Comparison of ENCODE assay signal across 16 cellular contexts in genomic region chr15:68808091-68808490, GRCh38. TPM values are rescaled to one million over a fixed set of nuclear protein-coding genes. Genes with fewer than 3 reads are reported as not detected.
DNase-seq lines count a peak whose midpoint lies in the region; TF ChIP-seq lines count a peak whose summit lies in the region.
"Had no signal": no experiment of that assay in that cellular context is flagged by ENCODE, and none has a peak within 500 bp of the region (broad histone marks: within the 10 kb centered on the region; RNA-seq: fewer than 3 reads in every experiment).

No MANE protein-coding gene starts in this region.

- H3K4me1 Mint-ChIP-seq in Caco-2 (ENCODE audit: low read depth, unreplicated experiment) (peaks cover 21% of the 10 kb centered on the region), osteocyte (ENCODE audit: unreplicated experiment) (peaks cover 53% of the 10 kb centered on the region)

- H3K9me3 Mint-ChIP-seq in Caco-2 (ENCODE audit: unreplicated experiment) (no peaks in the 10 kb centered on the region), osteocyte (ENCODE audit: unreplicated experiment) (no peaks in the 10 kb centered on the region)
- H3K9me3 Mint-ChIP-seq: activated T-cell treated with anti-CD3 and anti-CD28 coated beads, Interleukin-2, amount 50 U/mL, for 4 hours had no signal

- H3K9me3 ChIP-seq in BLaER1: no peaks in the 10 kb centered on the region
- H3K9me3 ChIP-seq in Caco-2: no peaks in the 10 kb centered on the region
- H3K9me3 ChIP-seq: adrenal gland, colonic mucosa had no signal

- H3K4me3 Mint-ChIP-seq in Caco-2 (ENCODE audit: unreplicated experiment) (no peak overlapping the region), osteocyte (ENCODE audit: unreplicated experiment) (no peak overlapping the region)
- H3K4me3 Mint-ChIP-seq: activated CD4-positive, alpha-beta T cell treated with anti-CD3 and anti-CD28 coated beads for 36 hours; activated T-cell treated with anti-CD3 and anti-CD28 coated beads, Interleukin-2, amount 50 U/mL, for 4 hours had no signal

- peaks cover 100% of the 10 kb centered on the region for H3K36me3 ChIP-seq in BLaER1
- H3K36me3 ChIP-seq in Caco-2 (ENCODE audit: control insufficient read depth, insufficient read depth, low read length): no peaks in the 10 kb centered on the region
- H3K36me3 ChIP-seq: adrenal gland, colonic mucosa had no signal

- DNase-seq in Caco-2 (no peak), dorsolateral prefrontal cortex (no peak), osteocyte (ENCODE audit: extremely low spot score, unreplicated experiment) (no peak), dermis blood vessel endothelial cell (no peak), cerebellum (ENCODE audit: low spot score) (no peak)
- no peak for DNase-seq in stimulated activated CD4-positive, alpha-beta T cell treated with anti-CD3 and anti-CD28 coated beads, Interleukin-4, amount 100 ng/mL, for 4 hours
- DNase-seq: activated CD4-positive, alpha-beta T cell treated with anti-CD3 and anti-CD28 coated beads for 36 hours; activated T-cell treated with anti-CD3 and anti-CD28 coated beads, Interleukin-2, amount 50 U/mL, for 4 hours; AML-193; colonic mucosa; KG1; midbrain; NCI-H1417; NCI-H2227 treated with DMSO at 0.1 percent for 48 hours had no signal

- POLR2A ChIA-PET in Caco-2 (lab: Charles Lee): no interaction called here

- peaks cover 75% of the 10 kb centered on the region for H3K4me1 ChIP-seq in BLaER1
- peaks cover 10% of the 10 kb centered on the region; the same call in 1 of the 2 replicates for H3K4me1 ChIP-seq in Caco-2

- H3K27me3 Mint-ChIP-seq in Caco-2 (ENCODE audit: insufficient read depth, unreplicated experiment) (no peaks in the 10 kb centered on the region), osteocyte (ENCODE audit: unreplicated experiment) (no peaks in the 10 kb centered on the region)
- H3K27me3 Mint-ChIP-seq: activated CD4-positive, alpha-beta T cell treated with anti-CD3 and anti-CD28 coated beads for 36 hours had no signal

- TF ChIP-seq CTCF in Caco-2 (IDR thresholded peaks at IDR 0.05; ENCODE audit: insufficient read depth in 1 of 2, low read depth in 1 of 2, low read length in 1 of 2, severe bottlenecking in 1 of 2, unreplicated experiment in 1 of 2): no peak
- TF ChIP-seq CTCF in dorsolateral prefrontal cortex (IDR thresholded peaks at IDR 0.05 in 54 of 56, conservative IDR thresholded peaks at IDR 0.05 in 2 of 56; ENCODE audit: low read depth in 1 of 56, partially characterized antibody in 56 of 56): no peak
- no peak for TF ChIP-seq CTCF in osteocyte (IDR thresholded peaks at IDR 0.05)

- BruUV-seq in Caco-2 (replicated peaks; lab: Mats Ljungman, UMichigan): no TSS peak

- H3K27ac Mint-ChIP-seq in Caco-2 (ENCODE audit: unreplicated experiment) (peak overlapping the region; percentile 56), osteocyte (ENCODE audit: unreplicated experiment) (peak overlapping the region; percentile 4)

- peak overlapping the region; percentile 42 for H3K4me2 ChIP-seq in BLaER1

- no peaks in the 10 kb centered on the region for H3K27me3 ChIP-seq in BLaER1
- no peaks in the 10 kb centered on the region for H3K27me3 ChIP-seq in Caco-2 (replicated peaks; ENCODE audit: control insufficient read depth, insufficient read depth, low read length)
- H3K27me3 ChIP-seq in dorsolateral prefrontal cortex: no peaks in the 10 kb centered on the region
- H3K27me3 ChIP-seq: adrenal gland, colonic mucosa had no signal

- peaks cover 40% of the 10 kb centered on the region for H3K36me3 Mint-ChIP-seq in Caco-2 (ENCODE audit: insufficient read depth, unreplicated experiment)
- peaks cover 21% of the 10 kb centered on the region for H3K36me3 Mint-ChIP-seq in osteocyte (ENCODE audit: unreplicated experiment)

- intact Hi-C loops in Caco-2 (cut with micrococcal nuclease; ENCODE audit: unreplicated experiment) (no loop called here), dorsolateral prefrontal cortex (cut with DNase I) (no loop called here)

- no peak overlapping the region for H3K27ac ChIP-seq in BLaER1
- H3K27ac ChIP-seq in dorsolateral prefrontal cortex: peak overlapping the region in 57 of 59 donors; percentile 11 to 95 (median 82)
- H3K27ac ChIP-seq: adrenal gland, colonic mucosa had no signal

- H3K9ac ChIP-seq in BLaER1: no peak overlapping the region

- CTCF ChIA-PET in Caco-2 (lab: Charles Lee): no interaction called here

- H3K4me3 ChIP-seq in BLaER1: no peak overlapping the region
- no peak overlapping the region for H3K4me3 ChIP-seq in Caco-2 (ENCODE audit: low read depth, low read length)
- no peak overlapping the region for H3K4me3 ChIP-seq in dorsolateral prefrontal cortex
- H3K4me3 ChIP-seq: adrenal gland, colonic mucosa had no signal

- peaks cover 100% of the 10 kb centered on the region for H4K20me1 ChIP-seq in BLaER1

RNA-seq across cellular contexts. Expression of gene ANP32A, which starts 12.6 kb away (rescaled TPM):
- total RNA-seq in Caco-2 (2022) (169 and 178 TPM in 2 replicates), dorsolateral prefrontal cortex (100 to 1,000 TPM in 110 of 120 experiments, 10 to 100 TPM in 10; 83.9 to 167 (median 121) TPM), osteocyte (155 and 159 TPM in 2 replicates), dermis blood vessel endothelial cell (68.2 and 119 TPM in 2 replicates), cerebellum (82.8 TPM)
